ENCODE assay signal across 23 cellular contexts in genomic region chr6:99353126-99353525, GRCh38. TPM values are rescaled to one million over a fixed set of nuclear protein-coding genes. Genes with fewer than 3 reads are reported as not detected.
A peak's percentile ranks its signal among the peaks of the same experiment; 100 is the strongest.
DNase-seq lines count a peak whose midpoint lies in the region; ATAC-seq, FAIRE-seq and TF ChIP-seq lines count a peak whose summit lies in the region.
"Had no signal": no experiment of that assay in that cellular context is flagged by ENCODE, and none has a peak within 500 bp of the region (broad histone marks: within the 10 kb centered on the region; RNA-seq: fewer than 3 reads in every experiment).

No MANE protein-coding gene starts in this region.

- H4K8ac ChIP-seq in IMR-90 (ENCODE audit: low read depth in 2 of 2, low read length in 2 of 2) = no peak overlapping the region

- no peaks in the 10 kb centered on the region for H3K36me3 ChIP-seq in IMR-90 (ENCODE audit: control insufficient read depth, insufficient read depth, low read length)
- H3K36me3 ChIP-seq in GM12878 (ENCODE audit: control insufficient read depth in 2 of 2, insufficient read depth in 2 of 2, low read length in 1 of 2) = no peaks in the 10 kb centered on the region
- H3K36me3 ChIP-seq in stomach = no peaks in the 10 kb centered on the region
- H3K36me3 ChIP-seq: BLaER1 had no signal

- POLR2A ChIA-PET in A549 (lab: Yijun Ruan, JAX) (no interaction called here), IMR-90 (lab: Charles Lee; ENCODE audit: unreplicated experiment) (no interaction called here), GM12878 (lab: Charles Lee) (no interaction called here)

- ATAC-seq in A549 = no peak
- no peak for ATAC-seq in IMR-90 (ENCODE audit: low read depth)
- ATAC-seq in GM12878 = no peak
- ATAC-seq in GM18868 (IDR thresholded peaks at IDR 0.05; ENCODE audit: unreplicated experiment) = no peak
- ATAC-seq: activated CD4-positive, alpha-beta T cell treated with anti-CD3 and anti-CD28 coated beads for 36 hours; Panc1 had no signal

- H2BK5ac ChIP-seq in IMR-90 (ENCODE audit: low read depth, low read length, poor library complexity, severe bottlenecking) = no peak overlapping the region

- RAD21 ChIA-PET in GM12878 (lab: Charles Lee; ENCODE audit: unreplicated experiment) = no interaction called here

- H2BK120ac ChIP-seq in IMR-90 (ENCODE audit: low read depth, low read length) = no peak overlapping the region

- H4K20me1 ChIP-seq in IMR-90 (ENCODE audit: insufficient read depth, low read length) (no peaks in the 10 kb centered on the region), GM12878 (ENCODE audit: control insufficient read depth, insufficient read depth) (no peaks in the 10 kb centered on the region)
- H4K20me1 ChIP-seq: BLaER1 had no signal

- no peak overlapping the region for H2AK5ac ChIP-seq in IMR-90 (ENCODE audit: low read depth, low read length)

- no TSS peak for BruUV-seq in IMR-90 (replicated peaks; lab: Mats Ljungman, UMichigan)
- no TSS peak for BruUV-seq in GM12878 (replicated peaks; lab: Mats Ljungman, UMichigan)

- H2BK20ac ChIP-seq in IMR-90 (ENCODE audit: low read depth, low read length) = no peak overlapping the region

- DNase-seq in A549 (ENCODE audit: low read depth in 1 of 2, low spot score in 1 of 2) (no peak), IMR-90 (peak; percentile 7), GM12878 (ENCODE audit: low read depth, low spot score) (no peak), islet precursor cell (peak; percentile 74), cardiac septum (ENCODE audit: low spot score) (no peak), stomach (no peak), NCI-H1694 treated with DMSO at 0.1 percent for 48 hours (lab: John Stamatoyannopoulos, UW) (no peak)
- DNase-seq: activated CD4-positive, alpha-beta T cell treated with anti-CD3 and anti-CD28 coated beads for 36 hours; activated gamma-delta T cell; HCEC 1CT; KBM-7; MM.1S; NCI-H146; NCI-H510A; occipital lobe; SIG-M5; small intestine; stimulated activated CD4-positive, alpha-beta T cell treated with anti-CD3 and anti-CD28 coated beads, Interleukin-1b, Interleukin-23, amount 100 ng/mL, for 48 hours had no signal

- H3K79me2 ChIP-seq in GM12878 (ENCODE audit: control insufficient read depth, insufficient read depth, low read length) = no peaks in the 10 kb centered on the region

- TF ChIP-seq EP300 in A549 (IDR thresholded peaks at IDR 0.05) = no peak
- TF ChIP-seq EP300 in GM12878 (IDR thresholded peaks at IDR 0.05; ENCODE audit: borderline replicate concordance in 1 of 2, control insufficient read depth in 1 of 2, low read depth in 2 of 2, low read length in 2 of 2) = no peak
- no peak for TF ChIP-seq EP300 in stomach (IDR thresholded peaks at IDR 0.05)

- H3K56ac ChIP-seq in IMR-90 (ENCODE audit: extremely low read depth, insufficient read depth, low read length) = no peak overlapping the region

- SMC1A ChIA-PET in GM12878 (lab: Charles Lee; ENCODE audit: uncharacterized antibody, unreplicated experiment) = interaction anchor here (1.7 kb wide), 1 partner anchor 8 kb away, joined by 4 read pairs; no protein-coding TSS in a partner anchor

- TF ChIP-seq POLR2A in A549 (IDR thresholded peaks at IDR 0.05; ENCODE audit: low read length) (no peak), IMR-90 (IDR thresholded peaks at IDR 0.05; ENCODE audit: low read depth, low read length) (no peak), GM12878 (IDR thresholded peaks at IDR 0.05; ENCODE audit: low read depth, low read length) (no peak), stomach (IDR thresholded peaks at IDR 0.05) (no peak)

- no peak overlapping the region for H3K14ac ChIP-seq in IMR-90 (replicated peaks; ENCODE audit: low read depth, low read length)

- no peak overlapping the region for H3K18ac ChIP-seq in IMR-90 (ENCODE audit: low read depth, low read length)

- CTCF ChIA-PET in A549 (lab: Yijun Ruan, JAX) (interaction anchor here (2.3 kb wide), 1 partner anchor 23 kb away, joined by 9 read pairs; no protein-coding TSS in a partner anchor), IMR-90 (lab: Yijun Ruan, JAX) (interaction anchor here (1.4 kb wide), 1 partner anchor 11 kb away, joined by 4 read pairs; no protein-coding TSS in a partner anchor), GM12878 (lab: Yijun Ruan, JAX) (interaction anchor here (1.3 to 2.2 kb wide), 2 partner anchors 16 to 18 kb away, joined by 4 to 5 read pairs; no protein-coding TSS in a partner anchor)

- intact Hi-C loops in IMR-90 (cut with micrococcal nuclease) (no loop called here), GM12878 (cut with micrococcal nuclease; ENCODE audit: unreplicated experiment) (no loop called here), cardiac septum (cut with DNase I) (no loop called here), stomach (cut with DNase I; ENCODE audit: low total_unique reads) (no loop called here)

- peaks cover 11% of the 10 kb centered on the region for H3K27me3 ChIP-seq in IMR-90 (ENCODE audit: control insufficient read depth, insufficient read depth, low read length)
- H3K27me3 ChIP-seq in GM12878 (replicated peaks in 1 of 2; ENCODE audit: control insufficient read depth in 2 of 2, insufficient read depth in 2 of 2, low read length in 1 of 2) = peaks cover 6 to 15% of the 10 kb centered on the region in 2 experiments
- H3K27me3 ChIP-seq in stomach = peaks cover 0 to 40% (median 8%) of the 10 kb centered on the region in 3 donors
- H3K27me3 ChIP-seq: BLaER1 had no signal

- no peak overlapping the region for H2BK15ac ChIP-seq in IMR-90 (ENCODE audit: low read depth, low read length)

- TF ChIP-seq RAD21 in A549 (conservative IDR thresholded peaks at IDR 0.05 in 1 of 2, IDR thresholded peaks at IDR 0.05 in 1 of 2) (no peak), IMR-90 (IDR thresholded peaks at IDR 0.05; ENCODE audit: low read length) (no peak), GM12878 (IDR thresholded peaks at IDR 0.05; ENCODE audit: insufficient read depth, low read depth, low read length) (no peak)

- H3K4me2 ChIP-seq in A549 (no peak overlapping the region), IMR-90 (ENCODE audit: low read depth, low read length) (no peak overlapping the region), GM12878 (ENCODE audit: control insufficient read depth, insufficient read depth) (no peak overlapping the region)
- H3K4me2 ChIP-seq: BLaER1 had no signal

- FAIRE-seq in A549 (lab: Jason Lieb, UNC) (no peak), GM12878 (lab: Jason Lieb, UNC) (no peak)
- FAIRE-seq: endometrium, GM12892, small intestine had no signal

- no peak overlapping the region for H3K4me3 ChIP-seq in A549
- no peak overlapping the region for H3K4me3 ChIP-seq in IMR-90 (ENCODE audit: insufficient read depth, low read depth, low read length)
- no peak overlapping the region for H3K4me3 ChIP-seq in GM12878
- H3K4me3 ChIP-seq in stomach = no peak overlapping the region
- H3K4me3 ChIP-seq: BLaER1 had no signal

- no peak overlapping the region for H3K4ac ChIP-seq in IMR-90 (ENCODE audit: low read depth, low read length)

- H3K9me1 ChIP-seq in IMR-90 (ENCODE audit: insufficient read depth, low read length) = no peaks in the 10 kb centered on the region

- TF ChIP-seq CTCF in A549 (IDR thresholded peaks at IDR 0.05) (no peak), IMR-90 (conservative IDR thresholded peaks at IDR 0.05; ENCODE audit: low read depth, low read length) (no peak), GM12878 (IDR thresholded peaks at IDR 0.05 in 2 of 3, conservative IDR thresholded peaks at IDR 0.05 in 1 of 3; ENCODE audit: control insufficient read depth in 2 of 3, extremely low read depth in 1 of 3, insufficient read depth in 1 of 3, low read depth in 3 of 3, low read length in 3 of 3) (no peak), stomach (IDR thresholded peaks at IDR 0.05) (no peak)

- no peak overlapping the region for H3K23ac ChIP-seq in IMR-90 (ENCODE audit: low read depth, low read length)

- in situ Hi-C loops in IMR-90 (cut with MboI; ENCODE audit: low sequenced_read_pairs) = no loop called here
- in situ Hi-C loops in GM12878 (cut with MboI) = no loop called here

- H4K5ac ChIP-seq in IMR-90 (ENCODE audit: low read depth, low read length) = no peak overlapping the region

- H3K9ac ChIP-seq in IMR-90 (ENCODE audit: low read depth, low read length) (no peak overlapping the region), GM12878 (ENCODE audit: control insufficient read depth, insufficient read depth, low read length) (no peak overlapping the region)
- H3K9ac ChIP-seq: BLaER1 had no signal

- 44% methylated on average over 9 of the region's 9 CpGs for WGBS in A549 (ENCODE audit: missing lambda C conversion rate)
- 40% methylated on average over 2 of the region's 9 CpGs; no CpG with 5 or more reads in 1 of the 2 experiments for WGBS in IMR-90 (ENCODE audit: extremely low coverage in 2 of 2, insufficient read length in 1 of 2), 2 experiments
- WGBS in GM12878 (ENCODE audit: insufficient coverage, insufficient replicate concordance, low lambda C conversion rate, missing lambda C conversion rate) = 54% methylated on average over 9 of the region's 9 CpGs
- 66 to 76% (median 72%) methylated on average over 9 of the region's 9 CpGs for WGBS in stomach, 5 donors

- H3K4me1 ChIP-seq in A549 (peaks cover 7% of the 10 kb centered on the region), IMR-90 (ENCODE audit: control insufficient read depth, insufficient read depth, low read length) (no peaks in the 10 kb centered on the region), GM12878 (ENCODE audit: control insufficient read depth, insufficient read depth, low read length) (no peaks in the 10 kb centered on the region), stomach (peaks cover 0 to 23% (median 19%) of the 10 kb centered on the region in 4 donors)
- H3K4me1 ChIP-seq: BLaER1 had no signal

- dilution Hi-C loops in IMR-90 (cut with HindIII; ENCODE audit: low sequenced_read_pairs, unreplicated experiment) = no loop called here

- H2AFZ ChIP-seq in IMR-90 (replicated peaks; ENCODE audit: low read length, poor library complexity) (no peak overlapping the region), GM12878 (ENCODE audit: control insufficient read depth, low read depth, low read length) (no peak overlapping the region)

- no peak overlapping the region for H4K91ac ChIP-seq in IMR-90 (ENCODE audit: insufficient read depth, low read depth, low read length)

- H3K9me3 ChIP-seq in A549 (no peaks in the 10 kb centered on the region), IMR-90 (ENCODE audit: control insufficient read depth, insufficient read depth, low read length) (no peaks in the 10 kb centered on the region), GM12878 (replicated peaks; ENCODE audit: control insufficient read depth, insufficient read depth, low read length) (no peaks in the 10 kb centered on the region), stomach (no peaks in the 10 kb centered on the region)

- no peaks in the 10 kb centered on the region for H3K79me1 ChIP-seq in IMR-90 (ENCODE audit: low read depth in 1 of 2, low read length in 2 of 2)

- H2AK9ac ChIP-seq in IMR-90 (replicated peaks; ENCODE audit: low read depth, low read length, poor library complexity) = no peak overlapping the region

- H3K27ac ChIP-seq in A549 = no peak overlapping the region
- no peak overlapping the region for H3K27ac ChIP-seq in IMR-90 (ENCODE audit: insufficient read depth, low read length)
- no peak overlapping the region for H3K27ac ChIP-seq in GM12878 (ENCODE audit: control insufficient read depth, insufficient read depth)
- H3K27ac ChIP-seq in stomach = no peak overlapping the region
- H3K27ac ChIP-seq: BLaER1 had no signal

RNA-seq across cellular contexts. Expression of gene FAXC, which starts 3.7 kb away (rescaled TPM):
- polyA plus RNA-seq in A549 (2011; rRNA removed) (8.4 and 9.8 TPM in 2 replicates), A549 (2017; fragmentation: RNase III; extraction: RNeasy Plus Mini Kit Qiagen cat#74134 plus additional on column Dnase treatment) (5.1 to 5.8 TPM (median 5.2 TPM) in 3 replicates), IMR-90 (2012; rRNA removed) (2.7 and 3.4 TPM in 2 replicates), GM12878 (2011; rRNA removed) (not detected in 2 replicates), GM12878 (2014; fragmentation: Illumina TruSeq; extraction: Trizol) (not detected in 2 replicates), GM12878 (2014; fragmentation: Nextera tagmentation; extraction: Ambion mirVana) (not detected), GM12878 (2014; rRNA removed) (not detected in 2 replicates), GM12878 (2016; fragmentation: Nextera tagmentation; extraction: Ambion mirVana) (not detected), stomach (1 to 10 TPM; 2.6 to 8.0 (median 3.1) TPM)
- 4.0 and 4.3 TPM in 2 replicates for polyA plus RNA-seq in A549 (2012; cell fraction: cytosol; rRNA removed)
- polyA plus RNA-seq in A549 (2012; cell fraction: nucleus; rRNA removed) = 2.1 and 5.5 TPM in 2 replicates
- polyA minus RNA-seq in A549 (2011; rRNA and poly(A)+ RNA removed) = 5.3 and 6.4 TPM in 2 replicates
- total RNA-seq in IMR-90 (2012; rRNA removed) (1.1 and 1.9 TPM in 2 replicates), GM12878 (2014; rRNA removed) (not detected in 2 replicates), GM12878 (2014; rRNA removed; fragmentation: Illumina TruSeq; extraction: Trizol) (not detected in 2 replicates), GM12878 (2021) (not detected in 2 replicates), cardiac septum (0.57 TPM), stomach (100 to 1,000 TPM in 1 of 5 donors, 10 to 100 TPM in 1, 1 to 10 TPM in 2, not detected in 1; 2.2 to 186 (median 30.1) TPM)
- 0.57 and 1.3 TPM in 2 replicates for polyA plus RNA-seq in IMR-90 (2012; cell fraction: cytosol; rRNA removed)
- 0.84 and 5.0 TPM in 2 replicates for polyA plus RNA-seq in IMR-90 (2012; cell fraction: nucleus; rRNA removed; ENCODE audit: low replicate concordance)
- not detected in 2 replicates for total RNA-seq in GM12878 (2013; cell fraction: nucleolus; rRNA removed)
- not detected for polyA plus RNA-seq in GM12878 (2011; ENCODE audit: low read depth)
- not detected in 2 replicates for polyA plus RNA-seq in GM12878 (2011; cell fraction: cytosol; rRNA removed)
- not detected in 2 replicates for polyA plus RNA-seq in GM12878 (2011; cell fraction: nucleus; rRNA removed)
- not detected in 2 replicates for polyA plus RNA-seq in GM12878 (2012)
- polyA minus RNA-seq in GM12878 (2011; rRNA and poly(A)+ RNA removed) = not detected in 2 replicates
- polyA minus RNA-seq in GM12878 (2011; cell fraction: cytosol; rRNA and poly(A)+ RNA removed) = not detected in 2 replicates
- not detected in 2 replicates for polyA minus RNA-seq in GM12878 (2011; cell fraction: nucleus; rRNA and poly(A)+ RNA removed)

RNA-seq across cellular contexts. Expression of gene COQ3, which starts 40.9 kb away (rescaled TPM):
- 17.2 and 17.3 TPM in 2 replicates for polyA plus RNA-seq in A549 (2011; rRNA removed)
- polyA plus RNA-seq in A549 (2012; cell fraction: cytosol; rRNA removed) = 7.0 and 7.2 TPM in 2 replicates
- polyA plus RNA-seq in A549 (2012; cell fraction: nucleus; rRNA removed) = 3.0 and 5.9 TPM in 2 replicates
- polyA plus RNA-seq in A549 (2017; fragmentation: RNase III; extraction: RNeasy Plus Mini Kit Qiagen cat#74134 plus additional on column Dnase treatment) = 13.1 to 14.0 TPM (median 13.3 TPM) in 3 replicates
- 3.2 and 3.4 TPM in 2 replicates for polyA minus RNA-seq in A549 (2011; rRNA and poly(A)+ RNA removed)
- 8.2 and 9.2 TPM in 2 replicates for total RNA-seq in IMR-90 (2012; rRNA removed)
- 7.1 and 8.9 TPM in 2 replicates for polyA plus RNA-seq in IMR-90 (2012; rRNA removed)
- polyA plus RNA-seq in IMR-90 (2012; cell fraction: cytosol; rRNA removed) = 1.3 and 1.9 TPM in 2 replicates
- 0.85 and 5.2 TPM in 2 replicates for polyA plus RNA-seq in IMR-90 (2012; cell fraction: nucleus; rRNA removed; ENCODE audit: low replicate concordance)
- total RNA-seq in GM12878 (2013; cell fraction: nucleolus; rRNA removed) = 0.88 and 2.7 TPM in 2 replicates
- 9.3 and 10.7 TPM in 2 replicates for total RNA-seq in GM12878 (2014; rRNA removed)
- total RNA-seq in GM12878 (2014; rRNA removed; fragmentation: Illumina TruSeq; extraction: Trizol) = 13.6 and 14.1 TPM in 2 replicates
- total RNA-seq in GM12878 (2021) = 11.4 and 11.9 TPM in 2 replicates
- 3.6 TPM for polyA plus RNA-seq in GM12878 (2011; ENCODE audit: low read depth)
- 16.4 and 22.8 TPM in 2 replicates for polyA plus RNA-seq in GM12878 (2011; rRNA removed)
- polyA plus RNA-seq in GM12878 (2011; cell fraction: cytosol; rRNA removed) = 8.9 and 10.6 TPM in 2 replicates
- polyA plus RNA-seq in GM12878 (2011; cell fraction: nucleus; rRNA removed) = 7.9 and 8.0 TPM in 2 replicates
- polyA plus RNA-seq in GM12878 (2012) = 5.4 and 7.1 TPM in 2 replicates
- 15.5 and 19.3 TPM in 2 replicates for polyA plus RNA-seq in GM12878 (2014; fragmentation: Illumina TruSeq; extraction: Trizol)
- 10 to 100 TPM; 43.3 to 50.6 TPM for polyA plus RNA-seq in GM12878 (2014; fragmentation: Nextera tagmentation; extraction: Ambion mirVana)
- polyA plus RNA-seq in GM12878 (2014; rRNA removed) = 13.3 and 13.5 TPM in 2 replicates
- 10 to 100 TPM; 26.8 to 27.9 TPM for polyA plus RNA-seq in GM12878 (2016; fragmentation: Nextera tagmentation; extraction: Ambion mirVana)
- polyA minus RNA-seq in GM12878 (2011; rRNA and poly(A)+ RNA removed) = 4.2 and 7.0 TPM in 2 replicates
- polyA minus RNA-seq in GM12878 (2011; cell fraction: cytosol; rRNA and poly(A)+ RNA removed) = 2.0 and 4.6 TPM in 2 replicates
- 0.29 and 0.73 TPM in 2 replicates for polyA minus RNA-seq in GM12878 (2011; cell fraction: nucleus; rRNA and poly(A)+ RNA removed)
- total RNA-seq in cardiac septum = 20.7 TPM
- 1 to 10 TPM in 2 of 5 donors, under 1 TPM in 1, not detected in 2; 0.58 to 4.4 (median 4.0) TPM for total RNA-seq in stomach
- polyA plus RNA-seq in stomach = 10 to 100 TPM in 2 of 3 donors, 1 to 10 TPM in 1; 8.6 to 11.4 (median 10.5) TPM

Comparison
In these comparisons a context has a peak if more than half of its experiments do, and no peak if none do; other contexts are left out.
1. DNase-seq: peak in IMR-90 (single experiment) and islet precursor cell (single experiment); none in A549 (0 of 2), GM12878 (single experiment), cardiac septum (single experiment), stomach (single experiment) and NCI-H1694 treated with DMSO at 0.1 percent for 48 hours (single experiment).
2. Of the 24 proteins assayed by ChIP-seq in both GM12878 and A549: peak only in GM12878: none; only in A549: none; in both: REST; in neither: 23.